ENCODE assay signal across 1 cellular context in the genomic region with DNA sequence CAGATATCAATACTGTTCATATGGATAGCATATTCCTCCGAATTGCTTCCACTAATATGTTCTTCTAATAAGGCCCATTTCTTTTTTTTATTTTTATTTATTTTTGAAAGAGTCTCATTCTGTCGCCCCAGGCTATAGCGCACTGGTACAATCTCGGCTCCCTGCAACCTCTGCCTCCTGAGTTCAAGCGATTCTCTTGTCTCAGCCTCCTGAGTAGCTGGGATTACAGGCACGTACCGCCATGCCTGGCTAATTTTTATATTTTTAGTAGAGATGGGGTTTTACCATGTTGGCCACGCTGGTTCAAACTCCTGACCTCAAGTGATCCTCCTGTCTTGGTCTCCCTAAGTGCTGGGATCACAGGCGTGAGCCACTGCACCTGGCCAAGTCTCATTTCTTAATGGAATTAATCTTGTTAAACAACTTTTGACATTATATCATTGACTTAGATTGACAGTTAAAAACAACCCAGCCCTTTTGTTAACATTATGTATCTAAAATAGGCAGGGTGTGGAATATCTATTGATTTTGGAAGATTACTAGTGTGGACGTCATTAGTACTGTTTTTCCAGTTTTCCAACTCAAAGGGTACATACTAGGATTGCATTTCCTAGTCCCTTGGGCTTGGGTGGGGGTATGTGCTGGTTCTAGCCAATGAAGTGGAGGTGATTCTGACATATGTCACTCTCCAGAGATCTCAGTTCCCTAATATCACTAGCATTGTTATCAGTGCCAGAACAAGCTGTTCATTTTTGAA.
TF ChIP-seq lines count a peak whose summit lies in the region.

No MANE protein-coding gene starts in this region.

TF ChIP-seq in IMR-90, 13 proteins besides CTCF, POLR2A, EP300 and RAD21 (continued from another document):
- TF ChIP-seq, protein P1, sequence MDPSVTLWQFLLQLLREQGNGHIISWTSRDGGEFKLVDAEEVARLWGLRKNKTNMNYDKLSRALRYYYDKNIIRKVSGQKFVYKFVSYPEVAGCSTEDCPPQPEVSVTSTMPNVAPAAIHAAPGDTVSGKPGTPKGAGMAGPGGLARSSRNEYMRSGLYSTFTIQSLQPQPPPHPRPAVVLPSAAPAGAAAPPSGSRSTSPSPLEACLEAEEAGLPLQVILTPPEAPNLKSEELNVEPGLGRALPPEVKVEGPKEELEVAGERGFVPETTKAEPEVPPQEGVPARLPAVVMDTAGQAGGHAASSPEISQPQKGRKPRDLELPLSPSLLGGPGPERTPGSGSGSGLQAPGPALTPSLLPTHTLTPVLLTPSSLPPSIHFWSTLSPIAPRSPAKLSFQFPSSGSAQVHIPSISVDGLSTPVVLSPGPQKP (IDR thresholded peaks at IDR 0.05; ENCODE audit: borderline replicate concordance, low read depth, low read length): no peak
- TF ChIP-seq BHLHE40 (IDR thresholded peaks at IDR 0.05; ENCODE audit: low read depth, low read length) (no peak), MXI1 (IDR thresholded peaks at IDR 0.05; ENCODE audit: borderline replicate concordance, low read depth, low read length) (no peak), RFX5 (IDR thresholded peaks at IDR 0.05; ENCODE audit: low read depth, low read length) (no peak), SMC3 (IDR thresholded peaks at IDR 0.05; ENCODE audit: low read depth, low read length) (no peak), FOS (IDR thresholded peaks at IDR 0.05; ENCODE audit: low read depth, low read length) (no peak), NFE2L2 (IDR thresholded peaks at IDR 0.05; ENCODE audit: low read depth, low read length) (no peak), MAFK (IDR thresholded peaks at IDR 0.05; ENCODE audit: low read depth, low read length) (no peak), CEBPB (IDR thresholded peaks at IDR 0.05; ENCODE audit: low read depth, low read length) (no peak)
